Comparison of ENCODE assay signal across 3 cellular contexts in genomic region chr16:716768-717325, GRCh38.
TF ChIP-seq lines count a peak whose summit lies in the region.

No MANE protein-coding gene starts in this region.

TF ChIP-seq in HCT116, 20 proteins besides CTCF, POLR2A, EP300 and RAD21:
- no peak for TF ChIP-seq ELF1 (IDR thresholded peaks at IDR 0.05; ENCODE audit: borderline replicate concordance, low read depth)
- TF ChIP-seq ZBTB33 (IDR thresholded peaks at IDR 0.05; ENCODE audit: extremely low read depth, insufficient replicate concordance, low read length), result no peak
- no peak for TF ChIP-seq ZFX (IDR thresholded peaks at IDR 0.05)
- no peak for TF ChIP-seq REST (IDR thresholded peaks at IDR 0.05; ENCODE audit: low read depth)
- TF ChIP-seq ZNF274 (IDR thresholded peaks at IDR 0.05; ENCODE audit: low read depth, low read length), result no peak
- no peak for TF ChIP-seq FOSL1 (IDR thresholded peaks at IDR 0.05; ENCODE audit: low read depth)
- TF ChIP-seq TCF7L2 (IDR thresholded peaks at IDR 0.05; ENCODE audit: borderline replicate concordance, extremely low read depth, insufficient read depth, insufficient read length), result no peak
- no peak for TF ChIP-seq CBX3 (IDR thresholded peaks at IDR 0.05; ENCODE audit: low read depth)
- TF ChIP-seq JUND (IDR thresholded peaks at IDR 0.05), result no peak
- TF ChIP-seq EZH2 (IDR thresholded peaks at IDR 0.05), result no peak
- TF ChIP-seq SRF (IDR thresholded peaks at IDR 0.05; ENCODE audit: low read depth), result no peak
- TF ChIP-seq SIN3A (IDR thresholded peaks at IDR 0.05; ENCODE audit: low read depth), result no peak
- no peak for TF ChIP-seq EGR1 (IDR thresholded peaks at IDR 0.05; ENCODE audit: low read depth)
- TF ChIP-seq YY1 (IDR thresholded peaks at IDR 0.05; ENCODE audit: extremely low read depth, insufficient replicate concordance, low read depth, low read length), result no peak
- no peak for TF ChIP-seq MAX (IDR thresholded peaks at IDR 0.05)
- no peak for TF ChIP-seq SP1 (IDR thresholded peaks at IDR 0.05; ENCODE audit: low read depth)

TF ChIP-seq in K562, 482 proteins besides CTCF, POLR2A, EP300 and RAD21:
- TF ChIP-seq ZNF740 (CRISPR knock-in tag; IDR thresholded peaks at IDR 0.05) (0 out of 2 replicates have a peak, but pooled peaks have one; percentile 6), ZNF740 (tag; IDR thresholded peaks at IDR 0.05) (no peak), SMARCB1 (IDR thresholded peaks at IDR 0.05; ENCODE audit: insufficient read length, low read depth) (no peak), POLR2G (IDR thresholded peaks at IDR 0.05; ENCODE audit: low read depth, low read length) (peak; percentile 67), ZBTB33 (CRISPR knock-in tag; IDR thresholded peaks at IDR 0.05) (peak; percentile 95), ZNF24 (IDR thresholded peaks at IDR 0.05) (no peak)
TF ChIP-seq in K562: peak in this region for 3.

TF ChIP-seq in neural cell, 6 proteins besides CTCF, POLR2A, EP300 and RAD21:
- TF ChIP-seq EZH2 (IDR thresholded peaks at IDR 0.05; ENCODE audit: borderline replicate concordance, insufficient read depth, low read length, poor library complexity, severe bottlenecking) (no peak), MXI1 (conservative IDR thresholded peaks at IDR 0.05; ENCODE audit: poor library complexity, severe bottlenecking) (no peak), TAF1 (IDR thresholded peaks at IDR 0.05; ENCODE audit: low read depth) (no peak), POLR2AphosphoS5 (IDR thresholded peaks at IDR 0.05) (no peak), SMC3 (conservative IDR thresholded peaks at IDR 0.05; ENCODE audit: poor library complexity) (no peak)
